In the genomic region with DNA sequence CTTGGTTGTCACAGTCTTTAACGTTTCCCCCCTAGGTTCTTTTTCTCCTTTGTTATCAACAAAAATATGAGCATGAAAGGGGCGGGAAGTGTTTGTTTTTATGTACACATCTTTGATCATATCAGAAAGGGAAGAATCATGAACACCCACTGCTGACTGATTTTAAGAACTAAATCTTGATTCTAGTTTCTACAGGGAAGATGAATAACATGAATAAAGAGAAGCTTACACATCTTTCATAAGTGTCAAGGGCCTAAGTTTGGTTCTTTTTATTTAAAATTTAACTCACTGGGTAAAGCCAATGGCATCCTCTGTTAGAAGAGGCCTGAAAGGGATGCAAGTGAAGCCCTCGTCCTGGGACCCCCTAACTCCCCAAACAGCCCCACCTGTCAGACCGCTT, we compare ENCODE assay signal across 15 cellular contexts.
"Had no signal": no experiment of that assay in that cellular context is flagged by ENCODE, and none has a peak within 500 bp of the region (broad histone marks: within the 10 kb centered on the region; RNA-seq: fewer than 3 reads in every experiment).

No MANE protein-coding gene starts in this region.

- H3K27ac Mint-ChIP-seq: endodermal cell, natural killer cell had no signal

- H3K4me3 Mint-ChIP-seq: endodermal cell, natural killer cell had no signal

- H3K4me3 ChIP-seq: adrenal gland, cardiac muscle cell, dorsolateral prefrontal cortex, left ventricle myocardium inferior, SJSA1, skin epidermis, thoracic aorta had no signal

- H3K36me3 ChIP-seq: adrenal gland, cardiac muscle cell, left ventricle myocardium inferior, SJSA1, thoracic aorta had no signal

- H3K4me1 Mint-ChIP-seq: endodermal cell had no signal

- DNase-seq: activated CD4-positive, alpha-beta T cell treated with anti-CD3 and anti-CD28 coated beads for 4 hours; dorsolateral prefrontal cortex; endodermal cell; erythroblast; hypothalamus; left ventricle myocardium inferior; mesenchymal stem cell; natural killer cell; right cardiac atrium; SW 1271 had no signal

- H3K27me3 ChIP-seq: adrenal gland, cardiac muscle cell, dorsolateral prefrontal cortex, SJSA1 had no signal

- H3K9me3 ChIP-seq: adrenal gland, left ventricle myocardium inferior, SJSA1, thoracic aorta had no signal

- H3K27ac ChIP-seq: adrenal gland, cardiac muscle cell, dorsolateral prefrontal cortex, left ventricle myocardium inferior, SJSA1, skin epidermis, thoracic aorta had no signal

- H3K9me3 Mint-ChIP-seq: endodermal cell, natural killer cell had no signal

- H3K36me3 Mint-ChIP-seq: natural killer cell had no signal

- ATAC-seq: natural killer cell, right cardiac atrium had no signal
